Comparison of ENCODE assay signal across 18 cellular contexts in the genomic region with DNA sequence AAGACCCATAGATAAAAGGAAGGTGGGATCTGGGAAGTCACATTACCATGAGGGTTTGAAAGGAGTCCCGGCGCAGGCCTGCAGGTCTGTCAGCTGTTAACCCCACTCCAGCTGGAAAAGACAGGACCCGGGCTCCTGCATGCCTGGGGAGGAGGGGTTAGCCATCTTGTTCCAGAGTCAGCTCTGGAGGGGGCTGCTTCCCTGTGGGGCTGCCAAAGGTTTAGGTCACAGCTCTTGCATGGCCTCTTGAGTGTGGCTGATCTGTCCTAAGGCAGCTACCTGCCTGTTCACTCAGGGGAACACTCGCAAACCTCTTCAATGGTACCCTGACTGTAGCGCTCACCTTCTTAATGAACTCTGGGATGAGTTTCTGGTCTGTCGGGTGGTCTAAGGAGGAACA.
DNase-seq lines count a peak whose midpoint lies in the region; ATAC-seq, FAIRE-seq and TF ChIP-seq lines count a peak whose summit lies in the region.
"Had no signal": no experiment of that assay in that cellular context is flagged by ENCODE, and none has a peak within 500 bp of the region (broad histone marks: within the 10 kb centered on the region; RNA-seq: fewer than 3 reads in every experiment).

No MANE protein-coding gene starts in this region.

- 82% methylated on average over 6 of the region's 6 CpGs; no CpG with 5 or more reads in 1 of the 2 experiments for WGBS in H1 (ENCODE audit: extremely low coverage in 1 of 2, insufficient coverage in 1 of 2, insufficient read length in 1 of 2, insufficient replicate concordance in 2 of 2, low coverage in 1 of 2, low lambda C conversion rate in 2 of 2, missing lambda C conversion rate in 1 of 2), 2 experiments
- 65 to 81% methylated on average over 6 of the region's 6 CpGs for WGBS in thyroid gland, 2 donors

- no peak overlapping the region for H2BK20ac ChIP-seq in H1 (ENCODE audit: low read length)

- peak overlapping the region; percentile 49 for H3K56ac ChIP-seq in H1 (replicated peaks; ENCODE audit: insufficient read length, low read depth, low read length)

- CTCF ChIA-PET in H1 (lab: Charles Lee; ENCODE audit: partially characterized antibody): no interaction called here

- H3K23me2 ChIP-seq in H1 (ENCODE audit: low read depth, low read length): no peaks in the 10 kb centered on the region; the same call in 1 of the 2 replicates

- no peak overlapping the region for H4K91ac ChIP-seq in H1 (replicated peaks; ENCODE audit: insufficient read length, low read length)

- no peaks in the 10 kb centered on the region for H3K79me2 ChIP-seq in H1 (ENCODE audit: control insufficient read depth in 1 of 2, insufficient read depth in 2 of 2, low read length in 2 of 2)

- H4K8ac ChIP-seq in H1 (ENCODE audit: extremely low read depth, insufficient read depth, low read length): no peak overlapping the region

- no peak overlapping the region for H2AK5ac ChIP-seq in H1 (ENCODE audit: low read depth, low read length)

- H2BK12ac ChIP-seq in H1 (ENCODE audit: low read depth, low read length): no peak overlapping the region

- no peak overlapping the region for H4K5ac ChIP-seq in H1 (ENCODE audit: insufficient read length, low read depth, low read length)

- DNase-seq in ELF-1 (ENCODE audit: low read depth, low spot score): peak; percentile 19
- DNase-seq in H7: peak; percentile 13
- no peak for DNase-seq in H1 (ENCODE audit: low read depth in 1 of 2, low spot score in 2 of 2)
- peak; percentile 30 to 67 for DNase-seq in thyroid gland
- DNase-seq: BE2C; CD4-positive, alpha-beta memory T cell; COR-L47; DMS153; DMS79 treated with DMSO at 0.1 percent for 48 hours; EL; GDM1 had no signal

- FAIRE-seq in H1 (lab: Jason Lieb, UNC): no peak
- FAIRE-seq: A549, D721Med, GM12892 had no signal

- no peak overlapping the region for H2BK5ac ChIP-seq in H1 (ENCODE audit: low read depth, low read length)

- no peaks in the 10 kb centered on the region for H3K79me1 ChIP-seq in H1 (ENCODE audit: low read depth, low read length)

- TF ChIP-seq CTCF in H1 (IDR thresholded peaks at IDR 0.05; ENCODE audit: control extremely low read depth in 1 of 3, insufficient read depth in 1 of 3, low read depth in 1 of 3, low read length in 3 of 3): no peak
- TF ChIP-seq CTCF in thyroid gland (IDR thresholded peaks at IDR 0.05): no peak

- H3K4me2 ChIP-seq in H1 (ENCODE audit: insufficient read depth in 1 of 2, low read depth in 2 of 2, low read length in 2 of 2): no peak overlapping the region
- H3K4me2 ChIP-seq: A549 had no signal

- H2AFZ ChIP-seq in H1 (ENCODE audit: low read length): no peak overlapping the region

- H3K36me3 ChIP-seq in H7 (replicated peaks; ENCODE audit: control insufficient read depth, insufficient read depth, low read length): no peaks in the 10 kb centered on the region
- no peaks in the 10 kb centered on the region for H3K36me3 ChIP-seq in H1 (ENCODE audit: control insufficient read depth in 2 of 4, insufficient read depth in 4 of 4, low read length in 3 of 4)
- H3K36me3 ChIP-seq in thyroid gland: peaks cover 4 to 5% of the 10 kb centered on the region in 2 donors
- H3K36me3 ChIP-seq: BE2C, HAP-1 had no signal

- no peak for ATAC-seq in HG03469 (IDR thresholded peaks at IDR 0.05; ENCODE audit: unreplicated experiment)
- no peak for ATAC-seq in GM19328 (IDR thresholded peaks at IDR 0.05; ENCODE audit: unreplicated experiment)
- ATAC-seq: A549 had no signal

- H3K27me3 ChIP-seq in H7 (ENCODE audit: control insufficient read depth, insufficient read depth, low read length) (no peaks in the 10 kb centered on the region; the same call in 1 of the 2 replicates), H1 (replicated peaks in 1 of 4; ENCODE audit: control insufficient read depth in 3 of 4, extremely low read depth in 1 of 4, insufficient read depth in 3 of 4, low read length in 3 of 4) (no peaks in the 10 kb centered on the region; a peak in 1 of 7 replicates), thyroid gland (no peaks in the 10 kb centered on the region)
- H3K27me3 ChIP-seq: BE2C had no signal

- H3K4me1 ChIP-seq in H1 (replicated peaks in 1 of 4; ENCODE audit: control insufficient read depth in 3 of 4, insufficient read depth in 4 of 4, low read length in 3 of 4): no peaks in the 10 kb centered on the region
- peaks cover 14 to 16% of the 10 kb centered on the region in 2 donors for H3K4me1 ChIP-seq in thyroid gland
- H3K4me1 ChIP-seq: A549, BE2C, HAP-1 had no signal

- no peak overlapping the region for H3K27ac ChIP-seq in H1 (ENCODE audit: low read depth, low read length)
- peak overlapping the region in 1 of 3 donors; percentile 2 for H3K27ac ChIP-seq in thyroid gland
- H3K27ac ChIP-seq: A549, C4-2B had no signal

- no peaks in the 10 kb centered on the region for H4K20me1 ChIP-seq in H1 (replicated peaks in 1 of 2; ENCODE audit: control insufficient read depth in 1 of 2, insufficient read depth in 2 of 2, low read length in 2 of 2)

- no peak for TF ChIP-seq EP300 in H1 (IDR thresholded peaks at IDR 0.05; ENCODE audit: borderline replicate concordance in 1 of 2, low read depth in 2 of 2, low read length in 2 of 2)

- no peak overlapping the region for H3K23ac ChIP-seq in H1 (ENCODE audit: insufficient read length)

- TF ChIP-seq POLR2A in H1 (IDR thresholded peaks at IDR 0.05; ENCODE audit: control extremely low read depth in 1 of 2, low read depth in 2 of 2, low read length in 2 of 2): no peak
- no peak for TF ChIP-seq POLR2A in thyroid gland (IDR thresholded peaks at IDR 0.05)

- no peaks in the 10 kb centered on the region for H3K9me3 ChIP-seq in H1 (ENCODE audit: insufficient read depth in 2 of 2, low read depth in 1 of 2, low read length in 1 of 2)
- H3K9me3 ChIP-seq in thyroid gland: no peaks in the 10 kb centered on the region
- H3K9me3 ChIP-seq: A549, BE2C, HAP-1 had no signal

- H3K4ac ChIP-seq in H1 (replicated peaks; ENCODE audit: insufficient read length, low read depth, low read length): no peak overlapping the region

- no peak overlapping the region for H3K14ac ChIP-seq in H1 (ENCODE audit: insufficient read length)

- H3K9ac ChIP-seq in H1 (replicated peaks in 1 of 4; ENCODE audit: extremely low read depth in 1 of 4, low read depth in 3 of 4, low read length in 3 of 4): no peak overlapping the region

- no peak overlapping the region for H3K18ac ChIP-seq in H1 (ENCODE audit: extremely low read depth, low read length)

- intact Hi-C loops in thyroid gland (cut with DNase I): no loop called here

- H3K4me3 ChIP-seq in H7 (ENCODE audit: insufficient read depth, low read depth, low read length) (no peak overlapping the region), H1 (ENCODE audit: extremely low read depth in 1 of 4, insufficient read depth in 2 of 4, low read depth in 3 of 4, low read length in 4 of 4) (no peak overlapping the region), thyroid gland (replicated peaks in 1 of 3) (no peak overlapping the region)
- H3K4me3 ChIP-seq: A549, HAP-1 had no signal

- POLR2A ChIA-PET in H1 (lab: Charles Lee; ENCODE audit: partially characterized antibody): interaction anchor here (1.2 kb wide), 1 partner anchor 16 kb away, joined by 3 read pairs; no protein-coding TSS in a partner anchor

- H2BK15ac ChIP-seq in H1 (ENCODE audit: low read length): no peak overlapping the region

- no peak overlapping the region for H2BK120ac ChIP-seq in H1 (replicated peaks; ENCODE audit: low read depth, low read length)

- no peak for TF ChIP-seq RAD21 in H1 (IDR thresholded peaks at IDR 0.05 in 1 of 2, conservative IDR thresholded peaks at IDR 0.05 in 1 of 2; ENCODE audit: low read depth in 2 of 2, low read length in 2 of 2)

TF ChIP-seq in H1, 55 proteins besides CTCF, POLR2A, EP300 and RAD21:
- TF ChIP-seq RNF2 (IDR thresholded peaks at IDR 0.05; ENCODE audit: borderline replicate concordance, low read depth, low read length, missing control alignments, poor library complexity, severe bottlenecking) (no peak), YY1 (IDR thresholded peaks at IDR 0.05; ENCODE audit: low read depth, low read length) (0 out of 2 replicates have a peak, but pooled peaks have one; percentile 20), SP1 (IDR thresholded peaks at IDR 0.05; ENCODE audit: low read depth, low read length) (no peak), KDM4A (IDR thresholded peaks at IDR 0.05; ENCODE audit: low read depth, low read length, severe bottlenecking) (no peak)

Comparison
In these comparisons a context has a peak if more than half of its experiments do, and no peak if none do; other contexts are left out.
1. DNase-seq: peak in ELF-1 (single experiment), H7 (single experiment) and thyroid gland (2 of 2); none in H1 (0 of 2).